In genomic region chr13:58385336-58385735, GRCh38 we compare ENCODE assay signal across 3 cellular contexts.
DNase-seq lines count a peak whose midpoint lies in the region; ATAC-seq and TF ChIP-seq lines count a peak whose summit lies in the region.
"Not testable (repeated sequence)": the region's sequence is repeated elsewhere in the genome, so short reads cannot be mapped to it uniquely, and the experiment has no call there.

No MANE protein-coding gene starts in this region.

- H3K27ac ChIP-seq in PC-9; right cardiac atrium (ENCODE audit: low read length): not testable (repeated sequence)

- H3K4me2 ChIP-seq in PC-9, result not testable (repeated sequence)

- not testable (repeated sequence) for H3K27me3 ChIP-seq in PC-9 (ENCODE audit: insufficient read depth, low read depth); right cardiac atrium (ENCODE audit: control insufficient read depth, insufficient read depth)

- TF ChIP-seq CTCF in PC-9 (conservative IDR thresholded peaks at IDR 0.05), result not testable (repeated sequence)

- peak; percentile 2 for DNase-seq in DMS53 (lab: John Stamatoyannopoulos, UW)
- not testable (repeated sequence) for DNase-seq in PC-9
- peak in 2 of 3 donors; percentile 17 to 19 for DNase-seq in right cardiac atrium

- not testable (repeated sequence) for H3K9me2 ChIP-seq in PC-9 (ENCODE audit: insufficient read depth)

- intact Hi-C loops in PC-9 (cut with micrococcal nuclease; ENCODE audit: unreplicated experiment); right cardiac atrium (cut with DNase I): not testable (repeated sequence)

- not testable (repeated sequence) for H3F3A ChIP-seq in PC-9 (ENCODE audit: insufficient read depth, low read depth)

- not testable (repeated sequence) for BruUV-seq in PC-9 (replicated peaks; lab: Mats Ljungman, UMichigan)

- not testable (repeated sequence) for ATAC-seq in right cardiac atrium

- H3K36me3 ChIP-seq in PC-9 (ENCODE audit: low read depth), result not testable (repeated sequence)

- WGBS in right cardiac atrium, result 95% methylated on average over 18 of the region's 18 CpGs

- H3K4me1 ChIP-seq in PC-9 (replicated peaks; ENCODE audit: insufficient read depth); right cardiac atrium (ENCODE audit: control insufficient read depth, insufficient read depth, low read length): not testable (repeated sequence)

- not testable (repeated sequence) for H3K4me3 ChIP-seq in PC-9; right cardiac atrium (ENCODE audit: low read length)

- not testable (repeated sequence) for H3K79me2 ChIP-seq in PC-9 (ENCODE audit: low read depth)

- H4K20me1 ChIP-seq in PC-9 (ENCODE audit: insufficient read depth), result not testable (repeated sequence)

- CTCF ChIA-PET in PC-9 (lab: Charles Lee), result not testable (repeated sequence)

- H3K9me3 ChIP-seq in PC-9 (ENCODE audit: insufficient read depth, low read depth); right cardiac atrium (ENCODE audit: control insufficient read depth, low read length): not testable (repeated sequence)

- POLR2A ChIA-PET in PC-9 (lab: Charles Lee; ENCODE audit: unreplicated experiment), result not testable (repeated sequence)

- H2AFZ ChIP-seq in PC-9, result 0 out of 2 replicates have a peak overlapping the region, but pooled peaks have one; percentile 8
